Comparison of ENCODE assay signal across 8 cellular contexts in genomic region chr12:79933043-79933442, GRCh38. TPM values are rescaled to one million over a fixed set of nuclear protein-coding genes. Genes with fewer than 3 reads are reported as not detected.
DNase-seq lines count a peak whose midpoint lies in the region; TF ChIP-seq lines count a peak whose summit lies in the region.

No MANE protein-coding gene starts in this region.

- TF ChIP-seq POLR2A in testis (IDR thresholded peaks at IDR 0.05): no peak

- H3K36me3 Mint-ChIP-seq in activated CD4-positive, alpha-beta T cell treated with anti-CD3 and anti-CD28 coated beads, Interleukin-2, amount 10 ng/mL, durations not matched to agents 7 days and 5 days (ENCODE audit: low read depth): peaks cover 13% of the 10 kb centered on the region
- H3K36me3 Mint-ChIP-seq in activated naive CD8-positive, alpha-beta T cell treated with anti-CD3 and anti-CD28 coated beads for 36 hours: peaks cover 1% of the 10 kb centered on the region

- no peaks in the 10 kb centered on the region for H3K9me3 Mint-ChIP-seq in activated CD4-positive, alpha-beta T cell treated with anti-CD3 and anti-CD28 coated beads, Interleukin-2, amount 10 ng/mL, durations not matched to agents 7 days and 5 days
- H3K9me3 Mint-ChIP-seq in activated naive CD8-positive, alpha-beta T cell treated with anti-CD3 and anti-CD28 coated beads for 36 hours: no peaks in the 10 kb centered on the region

- peak overlapping the region in 1 of 2 donors; percentile 98 for H3K27ac ChIP-seq in testis

- H3K27ac Mint-ChIP-seq in activated CD4-positive, alpha-beta T cell treated with anti-CD3 and anti-CD28 coated beads, Interleukin-2, amount 10 ng/mL, durations not matched to agents 7 days and 5 days: peak overlapping the region; percentile 97
- H3K27ac Mint-ChIP-seq in activated naive CD8-positive, alpha-beta T cell treated with anti-CD3 and anti-CD28 coated beads for 36 hours: no peak overlapping the region

- no peak for TF ChIP-seq CTCF in kidney epithelial cell (IDR thresholded peaks at IDR 0.05; ENCODE audit: insufficient read depth, low read length, poor library complexity, severe bottlenecking)
- no peak for TF ChIP-seq CTCF in testis (IDR thresholded peaks at IDR 0.05)

- H3K4me1 Mint-ChIP-seq in activated CD4-positive, alpha-beta T cell treated with anti-CD3 and anti-CD28 coated beads, Interleukin-2, amount 10 ng/mL, durations not matched to agents 7 days and 5 days: peaks cover 55% of the 10 kb centered on the region
- peaks cover 40% of the 10 kb centered on the region for H3K4me1 Mint-ChIP-seq in activated naive CD8-positive, alpha-beta T cell treated with anti-CD3 and anti-CD28 coated beads for 36 hours

- H3K9me3 ChIP-seq in testis: no peaks in the 10 kb centered on the region

- no peaks in the 10 kb centered on the region for H3K36me3 ChIP-seq in kidney epithelial cell (ENCODE audit: control insufficient read depth, insufficient read depth, low read length)
- no peaks in the 10 kb centered on the region for H3K36me3 ChIP-seq in testis (ENCODE audit: low read depth, missing control alignments)

- H3K4me3 ChIP-seq in kidney epithelial cell (ENCODE audit: low read depth, low read length): peak overlapping the region; percentile 99
- H3K4me3 ChIP-seq in testis: peak overlapping the region; percentile 95 to 99

- DNase-seq in activated CD4-positive, alpha-beta T cell treated with anti-CD3 and anti-CD28 coated beads, Interleukin-2, amount 10 ng/mL, durations not matched to agents 7 days and 5 days: no peak
- no peak for DNase-seq in activated CD4-positive, alpha-beta T cell treated with anti-CD3 and anti-CD28 coated beads for 1 hour
- DNase-seq in activated naive CD8-positive, alpha-beta T cell treated with anti-CD3 and anti-CD28 coated beads for 36 hours: no peak
- DNase-seq in kidney epithelial cell (ENCODE audit: low read depth) (no peak), testis (no peak), 8988T (no peak), NCI-H2171 treated with DMSO at 0.1 percent for 48 hours (lab: John Stamatoyannopoulos, UW) (no peak), SKM-1 treated with dmso at 0.1 percent for 144 hours (lab: John Stamatoyannopoulos, UW; ENCODE audit: unreplicated experiment) (no peak)

- H3K27me3 ChIP-seq in kidney epithelial cell (ENCODE audit: control insufficient read depth, insufficient read depth, low read length) (no peaks in the 10 kb centered on the region), testis (no peaks in the 10 kb centered on the region)

- H3K4me3 Mint-ChIP-seq in activated CD4-positive, alpha-beta T cell treated with anti-CD3 and anti-CD28 coated beads, Interleukin-2, amount 10 ng/mL, durations not matched to agents 7 days and 5 days: peak overlapping the region; percentile 97
- peak overlapping the region; percentile 98 for H3K4me3 Mint-ChIP-seq in activated naive CD8-positive, alpha-beta T cell treated with anti-CD3 and anti-CD28 coated beads for 36 hours

- WGBS in testis, 2 donors: 39 to 51% methylated on average over 2 of the region's 2 CpGs

- POLR2A ChIA-PET in activated CD4-positive, alpha-beta T cell treated with anti-CD3 and anti-CD28 coated beads, Interleukin-2, amount 10 ng/mL, durations not matched to agents 7 days and 5 days (lab: Charles Lee): interaction anchor here (0.7 to 0.8 kb wide), 2 partner anchors 39 to 468 kb away, joined by 3 read pairs; no protein-coding TSS in a partner anchor

- intact Hi-C loops in testis (cut with DNase I; ENCODE audit: low total_unique reads): loop anchor here (5.0 kb wide), 1 partner anchor 241 kb away; the partner anchor contains the start of gene PAWR

- H3K27me3 Mint-ChIP-seq in activated CD4-positive, alpha-beta T cell treated with anti-CD3 and anti-CD28 coated beads, Interleukin-2, amount 10 ng/mL, durations not matched to agents 7 days and 5 days: no peaks in the 10 kb centered on the region
- no peaks in the 10 kb centered on the region for H3K27me3 Mint-ChIP-seq in activated naive CD8-positive, alpha-beta T cell treated with anti-CD3 and anti-CD28 coated beads for 36 hours

- peaks cover 5% of the 10 kb centered on the region for H3K4me1 ChIP-seq in testis

- CTCF ChIA-PET in activated CD4-positive, alpha-beta T cell treated with anti-CD3 and anti-CD28 coated beads, Interleukin-2, amount 10 ng/mL, durations not matched to agents 7 days and 5 days (lab: Charles Lee): interaction anchor here (1.6 kb wide), 1 partner anchor 8 kb away, joined by 4 read pairs; no protein-coding TSS in a partner anchor

RNA-seq across cellular contexts. Expression of gene PPP1R12A, which starts 1.9 kb away (rescaled TPM):
- 100 to 1,000 TPM in 1 of 2 experiments, 10 to 100 TPM in 1; 89.4 to 124 TPM for total RNA-seq in activated CD4-positive, alpha-beta T cell treated with anti-CD3 and anti-CD28 coated beads, Interleukin-2, amount 10 ng/mL, durations not matched to agents 7 days and 5 days
- 10 to 100 TPM; 58.6 to 63.4 TPM for total RNA-seq in activated naive CD8-positive, alpha-beta T cell treated with anti-CD3 and anti-CD28 coated beads for 36 hours
- 42.6 and 47.2 TPM in 2 replicates for total RNA-seq in kidney epithelial cell
- 100 to 1,000 TPM; 113 to 119 TPM for total RNA-seq in testis
- polyA plus RNA-seq in testis (ENCODE audit: insufficient read depth, low read depth, low replicate concordance): 22.4 TPM
